Comparison of ENCODE assay signal across 21 cellular contexts in the genomic region with DNA sequence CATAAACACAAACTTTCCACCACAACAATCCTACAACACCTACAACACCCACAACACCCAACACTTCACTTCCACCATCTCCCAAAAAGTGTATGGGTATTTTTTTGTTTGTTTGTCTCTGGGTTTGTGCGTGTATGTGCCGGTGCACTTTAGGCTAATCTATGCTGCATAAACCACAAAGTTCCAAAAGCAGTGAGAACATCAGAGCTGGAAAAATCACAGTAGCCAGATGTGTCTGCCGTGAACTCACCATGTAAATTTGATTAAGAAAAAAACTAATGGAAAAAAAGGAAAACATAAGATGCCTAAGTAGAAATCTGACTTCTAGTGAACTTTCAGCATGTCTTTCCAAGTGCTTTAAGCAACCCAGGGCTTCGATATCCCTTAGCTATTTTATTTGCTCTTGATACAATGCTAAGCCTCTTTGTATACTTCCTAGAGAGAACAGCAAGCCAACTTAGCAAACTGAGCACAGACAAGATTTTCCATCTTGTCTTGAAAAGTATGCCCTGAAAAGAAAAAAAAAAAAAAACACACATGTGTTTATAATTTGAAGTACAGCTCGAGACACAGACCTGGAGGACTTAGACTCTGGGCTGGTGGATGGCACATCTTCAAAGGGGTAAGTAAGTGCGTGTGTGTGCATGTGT.
A peak's percentile ranks its signal among the peaks of the same experiment; 100 is the strongest.
DNase-seq lines count a peak whose midpoint lies in the region; ATAC-seq and TF ChIP-seq lines count a peak whose summit lies in the region.
"Had no signal": no experiment of that assay in that cellular context is flagged by ENCODE, and none has a peak within 500 bp of the region (broad histone marks: within the 10 kb centered on the region; RNA-seq: fewer than 3 reads in every experiment).

No MANE protein-coding gene starts in this region.

- DNase-seq in HFFc6 (peak; percentile 22), chondrocyte (ENCODE audit: low spot score) (no peak), ureter (ENCODE audit: low spot score) (no peak), ACHN (no peak)
- DNase-seq in T-helper 2 cell treated with Interferon-gamma antibody and Interleukin-4, amounts not matched to agents 5 μg/mL and 100 μg/mL, for 36 hours (ENCODE audit: low spot score): no peak
- DNase-seq: activated CD4-positive, alpha-beta T cell treated with anti-CD3 and anti-CD28 coated beads for 48 hours; activated CD8-positive, alpha-beta memory T cell treated with anti-CD3 and anti-CD28 coated beads, Interleukin-2, amount 50 U/mL, for 4 hours; Caco-2; heart right ventricle; islet precursor cell; NCI-H1436; NCI-H345; SHP77 treated with DMSO at 0.1 percent for 48 hours; T-helper 9 cell had no signal

- ATAC-seq in activated CD4-positive, CD25-positive, alpha-beta regulatory T cell treated with anti-CD3 and anti-CD28 coated beads, Interleukin-2, amount 50 U/mL, for 24 hours: no peak

- no peak overlapping the region for H3K4me3 ChIP-seq in mesodermal cell (ENCODE audit: extremely low read depth, insufficient read depth, low read length, poor library complexity, severe bottlenecking)
- H3K4me3 ChIP-seq in stomach smooth muscle (ENCODE audit: low read length in 2 of 2): no peak overlapping the region
- H3K4me3 ChIP-seq: heart right ventricle had no signal

- no peaks in the 10 kb centered on the region for H3K27me3 ChIP-seq in stomach smooth muscle (ENCODE audit: control insufficient read depth in 1 of 2, insufficient read depth in 2 of 2, low read length in 2 of 2)
- H3K27me3 ChIP-seq: heart right ventricle had no signal

- H3K36me3 ChIP-seq in mesodermal cell (ENCODE audit: control insufficient read depth, insufficient read depth, low read length): peaks cover 56% of the 10 kb centered on the region
- H3K36me3 ChIP-seq in stomach smooth muscle (ENCODE audit: control insufficient read depth in 2 of 2, insufficient read depth in 2 of 2, low read length in 2 of 2): peaks cover 0 to 2% of the 10 kb centered on the region in 2 donors

- 100% methylated on average over 2 of the region's 6 CpGs for WGBS in mesodermal cell (ENCODE audit: insufficient coverage in 2 of 2), 2 experiments

- peak overlapping the region in 1 of 2 donors; percentile 22 for H3K9ac ChIP-seq in stomach smooth muscle (ENCODE audit: low read length in 2 of 2)

- H3K4me3 Mint-ChIP-seq in HFFc6 (peak overlapping the region; percentile 31), chondrocyte (ENCODE audit: unreplicated experiment) (no peak overlapping the region)
- no peak overlapping the region for H3K4me3 Mint-ChIP-seq in T-helper 2 cell treated with Interferon-gamma antibody and Interleukin-4, amounts not matched to agents 5 μg/mL and 100 μg/mL, for 36 hours
- H3K4me3 Mint-ChIP-seq: B cell; dendritic cell treated with granulocyte-macrophage colony-stimulating factor and Interleukin-4, amounts not matched to agents 40 ng/mL and 50 ng/mL, for 4 days; memory B cell; stimulated activated naive CD8-positive, alpha-beta T cell treated with anti-CD3 and anti-CD28 coated beads, Interleukin-15, Interleukin-2, amounts not matched to agents 100 ng/mL and 50 ng/mL, for 24 hours had no signal

- H3K36me3 Mint-ChIP-seq in HFFc6 (ENCODE audit: low read depth) (peaks cover 29% of the 10 kb centered on the region), chondrocyte (ENCODE audit: low read depth) (peaks cover 8% of the 10 kb centered on the region)
- no peaks in the 10 kb centered on the region for H3K36me3 Mint-ChIP-seq in T-helper 2 cell treated with Interferon-gamma antibody and Interleukin-4, amounts not matched to agents 5 μg/mL and 100 μg/mL, for 36 hours (ENCODE audit: low read depth)
- H3K36me3 Mint-ChIP-seq: memory B cell had no signal

- H3K27ac Mint-ChIP-seq in HFFc6 (peak overlapping the region; percentile 65), chondrocyte (ENCODE audit: unreplicated experiment) (peak overlapping the region; percentile 42)
- H3K27ac Mint-ChIP-seq in T-helper 2 cell treated with Interferon-gamma antibody and Interleukin-4, amounts not matched to agents 5 μg/mL and 100 μg/mL, for 36 hours: no peak overlapping the region
- H3K27ac Mint-ChIP-seq: B cell; dendritic cell treated with granulocyte-macrophage colony-stimulating factor and Interleukin-4, amounts not matched to agents 40 ng/mL and 50 ng/mL, for 4 days; memory B cell; stimulated activated naive CD8-positive, alpha-beta T cell treated with anti-CD3 and anti-CD28 coated beads, Interleukin-15, Interleukin-2, amounts not matched to agents 100 ng/mL and 50 ng/mL, for 24 hours had no signal

- in situ Hi-C loops in ACHN (cut with HindIII; ENCODE audit: low pct_ligation_motif_present, low pct_unique_long_range_greater_than_20kb, low sequenced_read_pairs): no loop called here

- H3K4me1 ChIP-seq in mesodermal cell (ENCODE audit: control insufficient read depth, insufficient read depth, low read length, poor library complexity, severe bottlenecking) (peaks cover 31% of the 10 kb centered on the region), stomach smooth muscle (ENCODE audit: control insufficient read depth, insufficient read depth, low read length) (peaks cover 14% of the 10 kb centered on the region)
- H3K4me1 ChIP-seq: Caco-2 had no signal

- peak overlapping the region; percentile 24 for H3K27ac ChIP-seq in mesodermal cell (ENCODE audit: low read depth, low read length, severe bottlenecking)
- peak overlapping the region; percentile 53 for H3K27ac ChIP-seq in stomach smooth muscle (ENCODE audit: low read length)

- H3K27me3 Mint-ChIP-seq in HFFc6 (ENCODE audit: insufficient read depth) (no peaks in the 10 kb centered on the region), chondrocyte (ENCODE audit: low read depth) (no peaks in the 10 kb centered on the region)
- peaks cover 13% of the 10 kb centered on the region for H3K27me3 Mint-ChIP-seq in T-helper 2 cell treated with Interferon-gamma antibody and Interleukin-4, amounts not matched to agents 5 μg/mL and 100 μg/mL, for 36 hours (ENCODE audit: low read depth)
- H3K27me3 Mint-ChIP-seq: B cell; stimulated activated naive CD8-positive, alpha-beta T cell treated with anti-CD3 and anti-CD28 coated beads, Interleukin-15, Interleukin-2, amounts not matched to agents 100 ng/mL and 50 ng/mL, for 24 hours had no signal

- TF ChIP-seq CTCF in HFFc6 (IDR thresholded peaks at IDR 0.05): no peak
- no peak for TF ChIP-seq CTCF in chondrocyte (IDR thresholded peaks at IDR 0.05)

- H3K9me3 Mint-ChIP-seq in HFFc6 (no peaks in the 10 kb centered on the region), chondrocyte (ENCODE audit: low read depth) (peaks cover 3% of the 10 kb centered on the region)
- H3K9me3 Mint-ChIP-seq in T-helper 2 cell treated with Interferon-gamma antibody and Interleukin-4, amounts not matched to agents 5 μg/mL and 100 μg/mL, for 36 hours: no peaks in the 10 kb centered on the region
- H3K9me3 Mint-ChIP-seq: dendritic cell treated with granulocyte-macrophage colony-stimulating factor and Interleukin-4, amounts not matched to agents 40 ng/mL and 50 ng/mL, for 4 days; memory B cell; stimulated activated naive CD8-positive, alpha-beta T cell treated with anti-CD3 and anti-CD28 coated beads, Interleukin-15, Interleukin-2, amounts not matched to agents 100 ng/mL and 50 ng/mL, for 24 hours had no signal

- H3K9me3 ChIP-seq in mesodermal cell (ENCODE audit: control insufficient read depth, low read length): no peaks in the 10 kb centered on the region
- H3K9me3 ChIP-seq in stomach smooth muscle (ENCODE audit: control insufficient read depth in 2 of 2, low read length in 2 of 2): no peaks in the 10 kb centered on the region
- H3K9me3 ChIP-seq: Caco-2, heart right ventricle had no signal

- H3K4me1 Mint-ChIP-seq in HFFc6 (ENCODE audit: low read depth) (peaks cover 59% of the 10 kb centered on the region), chondrocyte (ENCODE audit: low read depth) (peaks cover 52% of the 10 kb centered on the region)
- H3K4me1 Mint-ChIP-seq in T-helper 2 cell treated with Interferon-gamma antibody and Interleukin-4, amounts not matched to agents 5 μg/mL and 100 μg/mL, for 36 hours (ENCODE audit: low read depth): peaks cover 3% of the 10 kb centered on the region
- H3K4me1 Mint-ChIP-seq: B cell had no signal
